17 cellular contexts compared by ENCODE assay signal in genomic region chr20:2741463-2741862, GRCh38. TPM values are rescaled to one million over a fixed set of nuclear protein-coding genes. Genes with fewer than 3 reads are reported as not detected.
DNase-seq lines count a peak whose midpoint lies in the region; ATAC-seq and TF ChIP-seq lines count a peak whose summit lies in the region.
"Had no signal": no experiment of that assay in that cellular context is flagged by ENCODE, and none has a peak within 500 bp of the region (broad histone marks: within the 10 kb centered on the region; RNA-seq: fewer than 3 reads in every experiment).

No MANE protein-coding gene starts in this region.

- 56 to 69% (median 61%) methylated on average over 3 of the region's 3 CpGs for WGBS in stomach, 5 donors

- H3K4me2 ChIP-seq in BLaER1, result peak overlapping the region; percentile 10

- CTCF ChIA-PET in activated CD4-positive, alpha-beta memory T cell treated with anti-CD3 and anti-CD28 coated beads, Interleukin-2, amount 10 ng/mL, durations not matched to agents 7 days and 5 days (lab: Charles Lee), result interaction anchor here (0.7 to 2.9 kb wide), 15 partner anchors 10 to 112 kb away, joined by 3 to 29 read pairs (median 5); no protein-coding TSS in a partner anchor
- CTCF ChIA-PET in WTC11 (lab: Charles Lee), result interaction anchor here (0.7 to 2.7 kb wide), 8 partner anchors 10 to 111 kb away, joined by 3 to 16 read pairs (median 5); no protein-coding TSS in a partner anchor

- peaks cover 4% of the 10 kb centered on the region for H3K27me3 Mint-ChIP-seq in CD4-positive, CD25-positive, alpha-beta regulatory T cell
- peaks cover 15% of the 10 kb centered on the region for H3K27me3 Mint-ChIP-seq in activated CD4-positive, alpha-beta memory T cell treated with anti-CD3 and anti-CD28 coated beads, Interleukin-2, amount 10 ng/mL, durations not matched to agents 7 days and 5 days
- peaks cover 59% of the 10 kb centered on the region for H3K27me3 Mint-ChIP-seq in WTC11 (ENCODE audit: low read depth)

- TF ChIP-seq CTCF in stomach (IDR thresholded peaks at IDR 0.05) (no peak), WTC11 (IDR thresholded peaks at IDR 0.05) (no peak)

- H3K4me1 ChIP-seq in BLaER1 (peaks cover 28% of the 10 kb centered on the region), stomach (peaks cover 0 to 10% (median 3%) of the 10 kb centered on the region in 4 donors)
- peaks cover 29% of the 10 kb centered on the region for H3K4me1 ChIP-seq in CD4-positive, CD25-positive, alpha-beta regulatory T cell (ENCODE audit: control insufficient read depth, insufficient read depth, low read length, poor library complexity, severe bottlenecking)
- H3K4me1 ChIP-seq: BE2C had no signal

- H3K4me1 Mint-ChIP-seq in CD4-positive, CD25-positive, alpha-beta regulatory T cell, result peaks cover 11 to 59% (median 38%) of the 10 kb centered on the region in 4 donors
- peaks cover 33% of the 10 kb centered on the region for H3K4me1 Mint-ChIP-seq in activated CD4-positive, alpha-beta memory T cell treated with anti-CD3 and anti-CD28 coated beads, Interleukin-2, amount 10 ng/mL, durations not matched to agents 7 days and 5 days
- H3K4me1 Mint-ChIP-seq in WTC11, result peaks cover 24% of the 10 kb centered on the region

- H3K4me3 Mint-ChIP-seq in CD4-positive, CD25-positive, alpha-beta regulatory T cell, result peak overlapping the region; percentile 51 to 78 (median 62)
- peak overlapping the region; percentile 2 for H3K4me3 Mint-ChIP-seq in activated CD4-positive, alpha-beta memory T cell treated with anti-CD3 and anti-CD28 coated beads, Interleukin-2, amount 10 ng/mL, durations not matched to agents 7 days and 5 days
- no peak overlapping the region for H3K4me3 Mint-ChIP-seq in WTC11

- POLR2A ChIA-PET in activated CD4-positive, alpha-beta memory T cell treated with anti-CD3 and anti-CD28 coated beads, Interleukin-2, amount 10 ng/mL, durations not matched to agents 7 days and 5 days (lab: Charles Lee), result interaction anchor here (0.7 to 2.8 kb wide), 10 partner anchors 12 to 361 kb away, joined by 3 to 21 read pairs (median 5); partner anchors contain the start of genes EBF4, NOP56, PCED1A and PTPRA
- POLR2A ChIA-PET in WTC11 (lab: Charles Lee), result interaction anchor here (0.5 kb wide), 1 partner anchor 10 kb away, joined by 3 read pairs; no protein-coding TSS in a partner anchor

- H3K4me3 ChIP-seq in BLaER1 (no peak overlapping the region), stomach (no peak overlapping the region)
- peak overlapping the region; percentile 76 for H3K4me3 ChIP-seq in CD4-positive, CD25-positive, alpha-beta regulatory T cell (ENCODE audit: low read depth, low read length)
- H3K4me3 ChIP-seq: coronary artery, transverse colon had no signal

- no peak for TF ChIP-seq EP300 in stomach (IDR thresholded peaks at IDR 0.05)

- H3K36me3 ChIP-seq in BLaER1 (no peaks in the 10 kb centered on the region), stomach (no peaks in the 10 kb centered on the region)
- H3K36me3 ChIP-seq in CD4-positive, CD25-positive, alpha-beta regulatory T cell (ENCODE audit: control insufficient read depth, insufficient read depth, low read length), result no peaks in the 10 kb centered on the region
- H3K36me3 ChIP-seq: BE2C, transverse colon had no signal

- no peak overlapping the region for H3K9ac ChIP-seq in BLaER1

- peak; percentile 89 to 94 for ATAC-seq in CD4-positive, CD25-positive, alpha-beta regulatory T cell (ENCODE audit: low read depth in 2 of 2)
- ATAC-seq in WTC11, result no peak

- no peaks in the 10 kb centered on the region for H4K20me1 ChIP-seq in BLaER1

- no peaks in the 10 kb centered on the region for H3K36me3 Mint-ChIP-seq in CD4-positive, CD25-positive, alpha-beta regulatory T cell
- no peaks in the 10 kb centered on the region for H3K36me3 Mint-ChIP-seq in activated CD4-positive, alpha-beta memory T cell treated with anti-CD3 and anti-CD28 coated beads, Interleukin-2, amount 10 ng/mL, durations not matched to agents 7 days and 5 days (ENCODE audit: low read depth)
- no peaks in the 10 kb centered on the region for H3K36me3 Mint-ChIP-seq in WTC11

- H3K27ac Mint-ChIP-seq in CD4-positive, CD25-positive, alpha-beta regulatory T cell, result peak overlapping the region; percentile 93 to 99 (median 94)
- peak overlapping the region; percentile 61 for H3K27ac Mint-ChIP-seq in activated CD4-positive, alpha-beta memory T cell treated with anti-CD3 and anti-CD28 coated beads, Interleukin-2, amount 10 ng/mL, durations not matched to agents 7 days and 5 days
- no peak overlapping the region for H3K27ac Mint-ChIP-seq in WTC11

- H3K27me3 ChIP-seq in BLaER1, result no peaks in the 10 kb centered on the region
- no peaks in the 10 kb centered on the region for H3K27me3 ChIP-seq in CD4-positive, CD25-positive, alpha-beta regulatory T cell (ENCODE audit: control insufficient read depth, insufficient read depth, low read length)
- H3K27me3 ChIP-seq in stomach, result no peaks in the 10 kb centered on the region
- H3K27me3 ChIP-seq: BE2C had no signal

- H3K27ac ChIP-seq in BLaER1 (no peak overlapping the region), stomach (no peak overlapping the region)
- H3K27ac ChIP-seq in CD4-positive, CD25-positive, alpha-beta regulatory T cell (ENCODE audit: insufficient read depth, low read length, poor library complexity, severe bottlenecking), result peak overlapping the region; percentile 63
- H3K27ac ChIP-seq: coronary artery, transverse colon had no signal

- H3K9me3 Mint-ChIP-seq in CD4-positive, CD25-positive, alpha-beta regulatory T cell, result no peaks in the 10 kb centered on the region
- no peaks in the 10 kb centered on the region for H3K9me3 Mint-ChIP-seq in activated CD4-positive, alpha-beta memory T cell treated with anti-CD3 and anti-CD28 coated beads, Interleukin-2, amount 10 ng/mL, durations not matched to agents 7 days and 5 days
- H3K9me3 Mint-ChIP-seq in WTC11, result no peaks in the 10 kb centered on the region

- no peaks in the 10 kb centered on the region for H3K9me3 ChIP-seq in BLaER1
- no peaks in the 10 kb centered on the region for H3K9me3 ChIP-seq in CD4-positive, CD25-positive, alpha-beta regulatory T cell (ENCODE audit: control insufficient read depth in 2 of 2, low read length in 2 of 2)
- H3K9me3 ChIP-seq in stomach, result no peaks in the 10 kb centered on the region
- H3K9me3 ChIP-seq: BE2C, transverse colon had no signal

- intact Hi-C loops in stomach (cut with DNase I; ENCODE audit: low total_unique reads), result no loop called here

- TF ChIP-seq POLR2A in stomach (IDR thresholded peaks at IDR 0.05), result no peak

- peak in 2 of 3 donors; percentile 75 to 83 for DNase-seq in CD4-positive, CD25-positive, alpha-beta regulatory T cell
- peak; percentile 59 for DNase-seq in activated CD4-positive, alpha-beta memory T cell treated with anti-CD3 and anti-CD28 coated beads, Interleukin-2, amount 10 ng/mL, durations not matched to agents 7 days and 5 days
- DNase-seq in effector CD8-positive, alpha-beta T cell (lab: John Stamatoyannopoulos, UW), result peak; percentile 8
- DNase-seq in NCI-H345 (lab: John Stamatoyannopoulos, UW) (no peak), D341Med (ENCODE audit: low spot score) (no peak), stomach (no peak), WTC11 (ENCODE audit: low spot score) (no peak)
- DNase-seq: aorta, BE2C, KBM-7, NCI-H1417 treated with DMSO at 0.1 percent for 48 hours, NCI-H226, Right ventricle myocardium superior, T-helper 9 cell, transverse colon had no signal

TF ChIP-seq in WTC11, 78 proteins besides CTCF, POLR2A, EP300 and RAD21:
- no peak for TF ChIP-seq ZNF232 (CRISPR knock-in tag; IDR thresholded peaks at IDR 0.05)
- TF ChIP-seq TEAD1 (CRISPR knock-in tag; IDR thresholded peaks at IDR 0.05), result no peak
- TF ChIP-seq GABPB1 (CRISPR knock-in tag; IDR thresholded peaks at IDR 0.05), result no peak
TF ChIP-seq in WTC11: peak in this region for 0.

RNA-seq across cellular contexts. Expression of gene EBF4, which starts 48.9 kb away (rescaled TPM):
- total RNA-seq in CD4-positive, CD25-positive, alpha-beta regulatory T cell, result 1.8 TPM
- under 1 TPM in 2 of 4 donors, not detected in 2; 0.36 to 0.76 TPM for polyA plus RNA-seq in CD4-positive, CD25-positive, alpha-beta regulatory T cell
- 1 to 10 TPM; 2.7 to 2.9 TPM for total RNA-seq in activated CD4-positive, alpha-beta memory T cell treated with anti-CD3 and anti-CD28 coated beads, Interleukin-2, amount 10 ng/mL, durations not matched to agents 7 days and 5 days
- total RNA-seq in stomach (10 to 100 TPM in 2 of 5 donors, 1 to 10 TPM in 3; 7.0 to 69.2 (median 8.5) TPM), WTC11 (2021) (2.7 to 5.0 TPM (median 3.2 TPM) in 3 replicates)
- polyA plus RNA-seq in stomach, result 10 to 100 TPM; 10.2 to 16.8 (median 15.0) TPM

RNA-seq across cellular contexts. Expression of gene CPXM1, which starts 59.0 kb away (rescaled TPM):
- 1.2 TPM for total RNA-seq in CD4-positive, CD25-positive, alpha-beta regulatory T cell
- polyA plus RNA-seq in CD4-positive, CD25-positive, alpha-beta regulatory T cell, result under 1 TPM in 1 of 4 donors, not detected in 3; 0.10 TPM
- under 1 TPM; 0.20 to 0.33 TPM for total RNA-seq in activated CD4-positive, alpha-beta memory T cell treated with anti-CD3 and anti-CD28 coated beads, Interleukin-2, amount 10 ng/mL, durations not matched to agents 7 days and 5 days
- 10 to 100 TPM in 1 of 5 donors, 1 to 10 TPM in 1, not detected in 3; 1.2 to 16.2 TPM for total RNA-seq in stomach
- 1 to 10 TPM in 1 of 3 donors, under 1 TPM in 2; 0.50 to 1.2 (median 0.92) TPM for polyA plus RNA-seq in stomach
- total RNA-seq in WTC11 (2021), result 51.2 to 57.1 TPM (median 54.6 TPM) in 3 replicates

Comparison
In these comparisons a context has a peak if more than half of its experiments do, and no peak if none do; other contexts are left out.
1. DNase-seq: peak in CD4-positive, CD25-positive, alpha-beta regulatory T cell (2 of 3), activated CD4-positive, alpha-beta memory T cell treated with anti-CD3 and anti-CD28 coated beads, Interleukin-2, amount 10 ng/mL, durations not matched to agents 7 days and 5 days (single experiment) and effector CD8-positive, alpha-beta T cell (single experiment); none in NCI-H345 (single experiment), D341Med (single experiment), stomach (single experiment) and WTC11 (single experiment).